ENCODE assay signal across 25 cellular contexts in genomic region chr1:10947181-10947580, GRCh38.
"Had no signal": no experiment of that assay in that cellular context is flagged by ENCODE, and none has a peak within 500 bp of the region (broad histone marks: within the 10 kb centered on the region; RNA-seq: fewer than 3 reads in every experiment).

No MANE protein-coding gene starts in this region.

- H3K9me3 ChIP-seq: left ventricle myocardium inferior, mucosa of descending colon, neutrophil, ovary, right atrium auricular region, sigmoid colon, spleen, suprapubic skin, thoracic aorta, tibial artery, uterus had no signal

- H3K36me3 ChIP-seq: left ventricle myocardium inferior, neutrophil, ovary, right atrium auricular region, sigmoid colon, spleen, suprapubic skin, thoracic aorta, tibial artery, uterus had no signal

- H3K4me3 ChIP-seq: left ventricle myocardium inferior, lung, mucosa of descending colon, ovary, right atrium auricular region, sigmoid colon, spleen, suprapubic skin, thoracic aorta, tibial artery, uterus had no signal

- H3K27me3 ChIP-seq: ovary, right atrium auricular region, suprapubic skin, uterus had no signal

- H3K9me3 Mint-ChIP-seq: naive thymus-derived CD4-positive, alpha-beta T cell; natural killer cell treated with Interleukin-12 subunit alpha and Interleukin-12 subunit beta and Interleukin-15 and Interleukin-18, amount 100 ng/mL, for 72 hours; stimulated activated effector memory CD8-positive, alpha-beta T cell treated with anti-CD3 and anti-CD28 coated beads, Interleukin-12 subunit alpha, Interleukin-12 subunit beta, amount 100 ng/mL, for 72 hours; stimulated activated naive CD8-positive, alpha-beta T cell treated with anti-CD3 and anti-CD28 coated beads, Interleukin-15, Interleukin-2, amounts not matched to agents 100 ng/mL and 50 ng/mL, for 24 hours had no signal

- FAIRE-seq: keratinocyte, small intestine had no signal

- H3K27ac ChIP-seq: left ventricle myocardium inferior, neutrophil, ovary, right atrium auricular region, sigmoid colon, spleen, suprapubic skin, thoracic aorta, tibial artery, uterus had no signal

- H3K36me3 Mint-ChIP-seq: naive thymus-derived CD4-positive, alpha-beta T cell; natural killer cell treated with Interleukin-12 subunit alpha and Interleukin-12 subunit beta and Interleukin-15 and Interleukin-18, amount 100 ng/mL, for 72 hours; stimulated activated effector memory CD8-positive, alpha-beta T cell treated with anti-CD3 and anti-CD28 coated beads, Interleukin-12 subunit alpha, Interleukin-12 subunit beta, amount 100 ng/mL, for 72 hours had no signal

- H3K4me3 Mint-ChIP-seq: naive thymus-derived CD4-positive, alpha-beta T cell; natural killer cell treated with Interleukin-12 subunit alpha and Interleukin-12 subunit beta and Interleukin-15 and Interleukin-18, amount 100 ng/mL, for 72 hours; stimulated activated effector memory CD8-positive, alpha-beta T cell treated with anti-CD3 and anti-CD28 coated beads, Interleukin-12 subunit alpha, Interleukin-12 subunit beta, amount 100 ng/mL, for 72 hours; stimulated activated naive CD8-positive, alpha-beta T cell treated with anti-CD3 and anti-CD28 coated beads, Interleukin-15, Interleukin-2, amounts not matched to agents 100 ng/mL and 50 ng/mL, for 24 hours had no signal

- H3K27ac Mint-ChIP-seq: naive thymus-derived CD4-positive, alpha-beta T cell; natural killer cell treated with Interleukin-12 subunit alpha and Interleukin-12 subunit beta and Interleukin-15 and Interleukin-18, amount 100 ng/mL, for 72 hours; progenitor cell of endocrine pancreas; stimulated activated effector memory CD8-positive, alpha-beta T cell treated with anti-CD3 and anti-CD28 coated beads, Interleukin-12 subunit alpha, Interleukin-12 subunit beta, amount 100 ng/mL, for 72 hours; stimulated activated naive CD8-positive, alpha-beta T cell treated with anti-CD3 and anti-CD28 coated beads, Interleukin-15, Interleukin-2, amounts not matched to agents 100 ng/mL and 50 ng/mL, for 24 hours had no signal

- DNase-seq: hippocampal formation; left ventricle myocardium inferior; midbrain; naive thymus-derived CD4-positive, alpha-beta T cell; occipital lobe; ovary; sigmoid colon; small intestine; spleen; stimulated activated CD4-positive, alpha-beta T cell treated with anti-CD3 and anti-CD28 coated beads, Interleukin-4, amount 100 ng/mL, for 24 hours; stimulated activated naive CD4-positive, alpha-beta T cell; tibial artery; trophoblast cell; uterus had no signal
